8 cellular contexts compared by ENCODE assay signal in the genomic region with DNA sequence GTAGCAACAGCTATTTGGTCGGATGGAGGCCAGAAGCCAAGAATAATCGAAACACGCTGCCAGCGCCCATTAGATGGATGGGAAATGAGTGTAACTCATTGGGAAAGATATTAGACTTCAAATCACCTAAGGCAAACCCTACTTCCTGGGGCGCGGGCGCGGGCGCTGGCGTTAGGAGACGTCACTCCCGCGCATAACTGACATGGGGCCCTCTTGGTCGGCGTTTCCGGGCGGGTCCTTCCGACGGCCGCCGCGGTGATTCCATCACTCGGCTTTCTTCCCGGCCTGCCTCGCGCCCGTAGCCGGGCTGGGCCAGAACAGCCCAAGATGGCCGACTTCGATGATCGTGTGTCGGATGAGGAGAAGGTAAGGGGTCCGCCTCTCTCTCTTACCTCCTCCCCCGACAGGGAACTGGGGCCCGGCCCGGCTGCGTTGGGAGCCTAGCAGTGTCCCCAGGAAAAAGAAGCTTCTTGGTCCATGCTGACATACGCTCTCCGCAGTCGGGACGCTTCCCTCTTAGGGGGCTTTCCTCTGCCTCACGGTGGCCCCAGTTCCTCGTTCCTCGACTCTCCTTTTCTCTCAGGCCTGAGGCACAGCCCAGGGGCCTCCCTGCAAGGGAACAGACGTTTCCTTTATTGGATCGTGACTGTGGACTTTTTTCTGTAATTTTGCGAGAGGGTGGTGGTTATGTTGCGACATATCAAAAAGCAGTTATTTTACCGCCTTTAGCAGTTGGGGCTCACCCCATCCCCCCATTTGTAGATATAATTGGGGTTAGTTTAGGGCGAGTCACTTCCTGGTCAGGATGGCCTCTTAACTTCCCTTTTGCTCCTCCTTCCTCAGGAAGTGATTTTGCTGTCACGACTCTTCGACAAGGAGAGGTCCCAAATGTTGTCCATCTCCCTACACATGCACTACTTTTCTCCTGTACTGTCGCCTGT. TPM values are rescaled to one million over a fixed set of nuclear protein-coding genes. Genes with fewer than 3 reads are reported as not detected.
DNase-seq lines count a peak whose midpoint lies in the region; ATAC-seq and TF ChIP-seq lines count a peak whose summit lies in the region.

A gene (plus strand): TSS at position 315 of the 941 bp plus-strand sequence. CDS start 13 bp downstream, at position 328.

- H3K4me1 ChIP-seq in PC-9 (replicated peaks; ENCODE audit: insufficient read depth), result peaks cover 37% of the 10 kb centered on the region
- H3K4me1 ChIP-seq in mucosa of stomach (ENCODE audit: control insufficient read depth, insufficient read depth, low read length), result peaks cover 5% of the 10 kb centered on the region

- H3K36me3 ChIP-seq in PC-9 (ENCODE audit: low read depth), result peaks cover 24% of the 10 kb centered on the region
- H3K36me3 ChIP-seq in mucosa of stomach (ENCODE audit: control insufficient read depth, insufficient read depth, low read length), result peaks cover 5% of the 10 kb centered on the region

- H3K27me3 ChIP-seq in PC-9 (ENCODE audit: insufficient read depth, low read depth) (no peaks in the 10 kb centered on the region), mucosa of stomach (ENCODE audit: control insufficient read depth, insufficient read depth, low read length) (no peaks in the 10 kb centered on the region)

- peaks cover 84% of the 10 kb centered on the region for H3K79me2 ChIP-seq in PC-9 (ENCODE audit: low read depth)

- intact Hi-C loops in PC-9 (cut with micrococcal nuclease; ENCODE audit: unreplicated experiment), result loop anchor here (1.0 to 10.0 kb wide), 4 partner anchors 88 to 229 kb away; a partner anchor contains a TSS

- CTCF ChIA-PET in PC-9 (lab: Charles Lee), result no interaction called here

- ATAC-seq in GM21717 (IDR thresholded peaks at IDR 0.05; ENCODE audit: unreplicated experiment), result peak; percentile 76

- H3K9me3 ChIP-seq in PC-9 (ENCODE audit: insufficient read depth, low read depth) (no peaks in the 10 kb centered on the region), mucosa of stomach (ENCODE audit: control insufficient read depth, low read length) (no peaks in the 10 kb centered on the region)

- no peak for TF ChIP-seq CTCF in PC-9 (conservative IDR thresholded peaks at IDR 0.05)

- DNase-seq in DMS53 (lab: John Stamatoyannopoulos, UW), result peak; percentile 97
- DNase-seq in KBM-7, result peak; percentile 93
- peak; percentile 81 to 83 for DNase-seq in PC-9
- DNase-seq in activated T-cell treated with anti-CD3 and anti-CD28 coated beads, Interleukin-2, amount 50 U/mL, for 1 hour, result peak; percentile 90
- peak; percentile 95 to 97 for DNase-seq in erythroblast (lab: John Stamatoyannopoulos, UW)
- peak; percentile 90 for DNase-seq in stimulated activated CD8-positive, alpha-beta memory T cell treated with anti-CD3 and anti-CD28 coated beads, Interleukin-4, amount 100 ng/mL, for 48 hours

- H3K4me2 ChIP-seq in PC-9, result peak within 1 kb of the TSS; percentile 98

- peak; percentile 97 for TF ChIP-seq POLR2A in erythroblast (IDR thresholded peaks at IDR 0.05; ENCODE audit: low read length)

- peak within 1 kb of the TSS; percentile 100 for H3K9ac ChIP-seq in mucosa of stomach (ENCODE audit: low read length)

- in situ Hi-C loops in KBM-7 (cut with MboI; ENCODE audit: low pct_unique_long_range_greater_than_20kb, low sequenced_read_pairs), result loop anchor here (25.0 kb wide), 1 partner anchor 232 kb away; a partner anchor contains a TSS

- H3K9me2 ChIP-seq in PC-9 (ENCODE audit: insufficient read depth), result no peaks in the 10 kb centered on the region

- peaks cover 17% of the 10 kb centered on the region for H3F3A ChIP-seq in PC-9 (ENCODE audit: insufficient read depth, low read depth)

- H2AFZ ChIP-seq in PC-9, result peak within 1 kb of the TSS; percentile 88

- POLR2A ChIA-PET in PC-9 (lab: Charles Lee; ENCODE audit: unreplicated experiment), result interaction anchor here (0.6 to 0.7 kb wide), 2 partner anchors 254 to 1027 kb away, joined by 3 to 7 read pairs; no protein-coding TSS in a partner anchor

- BruUV-seq in PC-9 (replicated peaks; lab: Mats Ljungman, UMichigan), result no TSS peak

- peak within 1 kb of the TSS; percentile 96 for H3K4me3 ChIP-seq in PC-9
- peak within 1 kb of the TSS; percentile 98 for H3K4me3 ChIP-seq in mucosa of stomach (ENCODE audit: low read length)

- H3K27ac ChIP-seq in PC-9, result peak within 1 kb of the TSS; percentile 86

- H4K20me1 ChIP-seq in PC-9 (ENCODE audit: insufficient read depth), result peaks cover 39% of the 10 kb centered on the region

RNA-seq across cellular contexts. Expression of the gene that starts here (rescaled TPM):
- 101 and 145 TPM in 2 replicates for total RNA-seq in PC-9 (2021)

Comparison
In these comparisons a context has a peak if more than half of its experiments do, and no peak if none do; other contexts are left out.
1. Peak in every context shown above with its lines: DNase-seq, ATAC-seq, H3K4me3 ChIP-seq and H3K27ac ChIP-seq.